ENCODE assay signal across 8 cellular contexts in the genomic region with DNA sequence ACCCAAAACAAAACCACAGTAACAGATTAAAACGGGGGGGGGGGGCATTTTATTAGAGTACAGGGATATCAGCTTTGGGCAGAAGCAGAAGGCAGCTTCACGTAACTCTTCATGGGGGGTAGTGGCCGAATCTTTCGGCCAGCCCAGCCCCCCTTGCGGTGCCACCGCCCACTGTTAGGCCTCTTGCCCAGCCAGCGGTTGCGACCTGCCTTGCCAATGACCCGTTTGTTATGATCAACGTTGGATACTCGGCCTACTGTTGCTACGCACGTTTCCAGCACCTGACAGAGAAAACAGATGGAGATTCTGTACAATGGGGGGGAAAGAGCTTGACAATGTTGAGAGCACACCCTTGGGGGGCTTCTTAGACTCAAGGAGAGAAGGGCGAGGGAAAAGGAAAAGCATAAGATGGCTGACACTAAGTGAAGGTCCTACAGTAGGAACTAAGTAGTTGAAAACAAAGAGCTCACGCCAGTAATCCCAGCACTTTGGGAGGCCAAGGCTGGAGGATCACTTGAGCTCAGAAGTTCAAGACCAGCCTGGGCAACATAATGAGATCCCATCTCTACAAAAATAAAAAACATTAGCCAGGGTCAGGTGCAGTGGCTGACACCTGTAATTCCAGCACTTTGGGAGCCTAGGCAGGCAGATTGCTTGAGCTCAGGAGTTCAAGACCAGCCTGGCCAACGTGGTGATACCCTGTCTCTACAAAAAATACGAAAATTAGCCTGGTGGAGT. TPM values are rescaled to one million over a fixed set of nuclear protein-coding genes. Genes with fewer than 3 reads are reported as not detected.
DNase-seq lines count a peak whose midpoint lies in the region; ATAC-seq and TF ChIP-seq lines count a peak whose summit lies in the region.

No MANE protein-coding gene starts in this region.

- no peaks in the 10 kb centered on the region for H3K27me3 ChIP-seq in right lobe of liver
- no peaks in the 10 kb centered on the region for H3K27me3 ChIP-seq in tibial nerve

- peaks cover 4 to 10% of the 10 kb centered on the region in 2 donors for H3K36me3 Mint-ChIP-seq in activated T-cell treated with anti-CD3 and anti-CD28 coated beads, Interleukin-2, amount 50 U/mL, for 72 hours (ENCODE audit: insufficient read depth in 2 of 2)

- no peak for ATAC-seq in activated T-cell treated with anti-CD3 and anti-CD28 coated beads, Interleukin-2, amount 50 U/mL, for 72 hours (replicated peaks in 1 of 2)
- ATAC-seq in right lobe of liver = peak in 2 of 4 donors; percentile 4 to 5
- ATAC-seq in activated CD4-positive, CD25-positive, alpha-beta regulatory T cell treated with anti-CD3 and anti-CD28 coated beads, Interleukin-2, amount 50 U/mL, for 24 hours = no peak
- no peak for ATAC-seq in GM21447 (IDR thresholded peaks at IDR 0.05; ENCODE audit: unreplicated experiment)

- peak overlapping the region; percentile 99 for H3K27ac Mint-ChIP-seq in activated T-cell treated with anti-CD3 and anti-CD28 coated beads, Interleukin-2, amount 50 U/mL, for 72 hours

- H3K36me3 ChIP-seq in right lobe of liver (peaks cover 0 to 23% (median 6%) of the 10 kb centered on the region in 4 donors), tibial nerve (peaks cover 0 to 52% (median 0%) of the 10 kb centered on the region in 3 donors)

- no peaks in the 10 kb centered on the region for H3K27me3 Mint-ChIP-seq in activated T-cell treated with anti-CD3 and anti-CD28 coated beads, Interleukin-2, amount 50 U/mL, for 72 hours (ENCODE audit: low read depth)

- H3K9me3 ChIP-seq in right lobe of liver (no peaks in the 10 kb centered on the region), tibial nerve (no peaks in the 10 kb centered on the region)

- TF ChIP-seq POLR2A in right lobe of liver (IDR thresholded peaks at IDR 0.05) (no peak), tibial nerve (IDR thresholded peaks at IDR 0.05) (no peak)

- no peaks in the 10 kb centered on the region for H3K9me3 Mint-ChIP-seq in activated T-cell treated with anti-CD3 and anti-CD28 coated beads, Interleukin-2, amount 50 U/mL, for 72 hours

- TF ChIP-seq CTCF in astrocyte of the cerebellum (IDR thresholded peaks at IDR 0.05; ENCODE audit: low read depth, low read length, missing control alignments) (no peak), right lobe of liver (IDR thresholded peaks at IDR 0.05) (no peak), tibial nerve (IDR thresholded peaks at IDR 0.05) (no peak)

- H3K4me1 Mint-ChIP-seq in activated T-cell treated with anti-CD3 and anti-CD28 coated beads, Interleukin-2, amount 50 U/mL, for 72 hours (ENCODE audit: low read depth) = peaks cover 65% of the 10 kb centered on the region

- no peak for DNase-seq in activated T-cell treated with anti-CD3 and anti-CD28 coated beads, Interleukin-2, amount 50 U/mL, for 72 hours
- DNase-seq in activated T-cell treated with anti-CD3 and anti-CD28 coated beads, Interleukin-2, amount 50 U/mL, for 48 hours = no peak
- DNase-seq in astrocyte of the cerebellum (ENCODE audit: low read depth) (no peak), right lobe of liver (no peak), tibial nerve (ENCODE audit: low spot score in 2 of 2) (no peak)
- no peak for DNase-seq in stimulated activated naive CD4-positive, alpha-beta T cell treated with Interleukin-2 at 50 U/mL for 16 hours (lab: John Stamatoyannopoulos, UW)

- in situ Hi-C loops in astrocyte of the cerebellum (cut with HindIII; ENCODE audit: low sequenced_read_pairs) = no loop called here

- H3K4me3 ChIP-seq in astrocyte of the cerebellum (ENCODE audit: low read depth, low read length) (peak overlapping the region; percentile 85), right lobe of liver (peak overlapping the region; percentile 66 to 94 (median 75)), tibial nerve (peak overlapping the region; percentile 69 to 79 (median 74))

- 50% methylated on average over 17 of the region's 17 CpGs for WGBS in right lobe of liver (ENCODE audit: insufficient coverage, low coverage, low lambda C conversion rate, missing lambda C conversion rate)
- 50 to 59% methylated on average over 17 of the region's 17 CpGs for WGBS in tibial nerve, 2 donors

- TF ChIP-seq EP300 in tibial nerve (IDR thresholded peaks at IDR 0.05) = no peak

- intact Hi-C loops in right lobe of liver (cut with DNase I) = no loop called here

- H3K4me1 ChIP-seq in right lobe of liver = peaks cover 0 to 11% (median 5%) of the 10 kb centered on the region in 4 donors
- H3K4me1 ChIP-seq in tibial nerve = peaks cover 0 to 55% (median 23%) of the 10 kb centered on the region in 4 donors

- H3K4me3 Mint-ChIP-seq in activated T-cell treated with anti-CD3 and anti-CD28 coated beads, Interleukin-2, amount 50 U/mL, for 72 hours = peak overlapping the region; percentile 96 to 99

- H3K27ac ChIP-seq in right lobe of liver (peak overlapping the region; percentile 41 to 80 (median 75)), tibial nerve (peak overlapping the region; percentile 82 to 95 (median 94))

RNA-seq across cellular contexts. Expression of a gene that starts 0.7 kb away (rescaled TPM):
- 10 to 100 TPM; 16.8 to 19.7 TPM for total RNA-seq in activated T-cell treated with anti-CD3 and anti-CD28 coated beads, Interleukin-2, amount 50 U/mL, for 72 hours
- 10 to 100 TPM in 1 of 6 experiments, 1 to 10 TPM in 5; 6.5 to 12.7 (median 8.8) TPM for total RNA-seq in right lobe of liver
- 10 to 100 TPM; 16.3 to 21.0 (median 17.9) TPM for total RNA-seq in tibial nerve

RNA-seq across cellular contexts. Expression of a gene that starts 4.9 kb away (rescaled TPM):
- total RNA-seq in activated T-cell treated with anti-CD3 and anti-CD28 coated beads, Interleukin-2, amount 50 U/mL, for 72 hours = 10 to 100 TPM; 85.0 to 85.7 TPM
- 10 to 100 TPM; 41.6 to 63.1 (median 60.4) TPM for total RNA-seq in right lobe of liver
- 10 to 100 TPM in 2 of 4 donors, 1 to 10 TPM in 2; 8.4 to 17.3 (median 11.6) TPM for total RNA-seq in tibial nerve

RNA-seq across cellular contexts. Expression of a gene that starts 5.1 kb away (rescaled TPM):
- 10 to 100 TPM; 36.9 to 37.4 TPM for total RNA-seq in activated T-cell treated with anti-CD3 and anti-CD28 coated beads, Interleukin-2, amount 50 U/mL, for 72 hours
- total RNA-seq in right lobe of liver (100 to 1,000 TPM in 1 of 6 experiments, 10 to 100 TPM in 5; 45.8 to 134 (median 65.0) TPM), tibial nerve (10 to 100 TPM; 21.6 to 32.9 (median 23.8) TPM)

RNA-seq across cellular contexts. Expression of a gene that starts 21.7 kb away (rescaled TPM):
- 1 to 10 TPM; 2.8 to 7.8 TPM for total RNA-seq in activated T-cell treated with anti-CD3 and anti-CD28 coated beads, Interleukin-2, amount 50 U/mL, for 72 hours
- total RNA-seq in right lobe of liver (1 to 10 TPM in 3 of 6 experiments, under 1 TPM in 3; 0.55 to 1.8 (median 0.99) TPM), tibial nerve (1 to 10 TPM; 1.5 to 5.5 (median 3.9) TPM)

RNA-seq across cellular contexts. Expression of a gene that starts 33.0 kb away (rescaled TPM):
- 10 to 100 TPM; 43.4 to 54.2 TPM for total RNA-seq in activated T-cell treated with anti-CD3 and anti-CD28 coated beads, Interleukin-2, amount 50 U/mL, for 72 hours
- total RNA-seq in right lobe of liver (10 to 100 TPM; 21.8 to 45.0 (median 23.3) TPM), tibial nerve (10 to 100 TPM; 39.1 to 96.3 (median 52.8) TPM)
